Comparison of ENCODE assay signal across 1 cellular context in the genomic region with DNA sequence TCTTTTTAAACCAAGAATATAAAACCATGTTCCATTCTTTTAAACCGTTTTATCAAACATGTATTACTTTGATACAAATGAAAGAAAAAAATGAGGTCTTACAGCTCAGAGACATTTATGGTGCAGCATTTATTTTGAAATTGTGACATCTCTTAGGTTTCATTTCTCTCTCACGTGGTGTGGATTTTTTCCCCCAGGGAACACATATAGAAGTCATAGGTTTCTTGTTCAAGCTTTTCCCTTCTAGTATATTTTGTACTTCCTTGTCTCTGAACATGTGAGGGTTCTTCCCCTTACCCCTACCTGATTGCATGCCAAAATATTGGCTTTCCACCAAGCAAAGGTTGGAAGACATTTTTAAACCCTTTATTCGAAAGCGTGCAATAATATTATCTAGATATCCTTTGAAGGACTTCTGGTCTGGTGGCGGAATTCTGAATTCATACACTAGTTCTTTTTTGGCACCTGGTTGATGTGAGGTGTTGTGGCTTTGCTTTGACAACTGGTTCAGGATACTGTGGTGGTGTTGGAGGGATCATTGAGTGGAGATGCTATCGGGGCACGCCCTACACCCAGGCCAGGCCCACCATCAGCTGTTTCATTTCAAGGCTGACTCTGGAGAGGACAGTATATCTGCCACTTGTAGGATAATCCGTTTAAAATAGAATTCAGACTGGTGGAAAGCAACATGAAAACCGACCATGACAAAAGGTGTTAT.
TF ChIP-seq lines count a peak whose summit lies in the region.

No MANE protein-coding gene starts in this region.

TF ChIP-seq in endothelial cell of umbilical vein, 7 proteins besides CTCF, POLR2A, EP300 and RAD21 (continued from another document):
- no peak for TF ChIP-seq GATA2 (IDR thresholded peaks at IDR 0.05; ENCODE audit: insufficient read depth, insufficient read length, low read depth, low read length)
- TF ChIP-seq, protein P1, sequence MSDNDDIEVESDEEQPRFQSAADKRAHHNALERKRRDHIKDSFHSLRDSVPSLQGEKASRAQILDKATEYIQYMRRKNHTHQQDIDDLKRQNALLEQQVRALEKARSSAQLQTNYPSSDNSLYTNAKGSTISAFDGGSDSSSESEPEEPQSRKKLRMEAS (IDR thresholded peaks at IDR 0.05; ENCODE audit: insufficient read depth, insufficient read length), result no peak
